In the genomic region with DNA sequence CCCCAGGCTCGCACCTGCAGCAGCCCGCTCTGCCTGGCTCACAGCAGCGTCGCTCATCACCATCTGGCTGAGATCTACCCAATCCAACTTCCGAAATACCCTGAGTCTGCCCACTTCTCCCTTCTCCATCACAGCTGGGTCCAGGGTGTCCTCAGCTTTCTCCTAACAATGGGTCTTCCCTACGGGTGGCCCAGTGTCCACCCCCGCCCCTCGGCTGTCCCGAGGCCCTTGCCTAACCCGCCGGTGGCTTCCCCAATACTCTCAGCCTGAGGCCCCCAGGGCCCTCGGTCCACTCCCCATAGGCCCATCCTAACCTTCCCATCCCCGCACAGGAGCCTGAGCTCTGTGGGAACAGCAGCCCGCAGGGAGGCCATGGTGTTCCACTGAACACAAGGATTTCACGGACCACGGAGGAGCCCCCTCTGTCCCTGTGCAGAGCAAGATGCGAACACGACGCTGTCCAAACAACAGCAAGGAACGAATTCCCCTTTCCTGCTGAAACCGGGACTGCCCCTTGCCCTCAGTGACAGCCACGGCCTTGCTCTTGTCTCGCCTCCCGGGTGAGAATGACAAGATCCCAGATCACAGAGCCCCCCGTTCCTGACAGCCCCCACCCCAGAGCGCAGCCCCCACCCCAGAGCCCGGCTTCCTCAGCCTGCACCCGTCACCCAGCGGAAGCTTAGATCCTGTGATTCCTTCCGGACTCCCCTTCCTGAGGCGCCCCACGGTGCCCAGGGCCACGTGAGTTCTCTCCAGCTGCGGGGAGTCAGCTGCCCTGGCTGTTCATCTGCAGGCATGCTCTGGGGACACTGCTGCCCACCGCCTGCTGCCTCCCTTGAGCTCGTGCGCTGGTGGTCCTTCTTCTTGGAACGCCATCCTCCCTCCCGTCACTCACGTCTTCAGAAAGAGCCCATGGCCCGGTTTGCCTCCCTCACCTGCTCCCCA, we compare ENCODE assay signal across 28 cellular contexts. TPM values are rescaled to one million over a fixed set of nuclear protein-coding genes. Genes with fewer than 3 reads are reported as not detected.
DNase-seq lines count a peak whose midpoint lies in the region; ATAC-seq and TF ChIP-seq lines count a peak whose summit lies in the region.
"Had no signal": no experiment of that assay in that cellular context is flagged by ENCODE, and none has a peak within 500 bp of the region (broad histone marks: within the 10 kb centered on the region; RNA-seq: fewer than 3 reads in every experiment).

No MANE protein-coding gene starts in this region.

- no peak overlapping the region for H3K23ac ChIP-seq in H9 (ENCODE audit: insufficient read length, low read depth, low read length)

- H3K23me2 ChIP-seq in H9 (ENCODE audit: insufficient read length, low read depth, low read length, poor library complexity, severe bottlenecking): no peaks in the 10 kb centered on the region

- H3K4ac ChIP-seq in H9 (ENCODE audit: low read depth, low read length): no peak overlapping the region

- H2BK20ac ChIP-seq in H9 (ENCODE audit: low read depth, low read length, poor library complexity, severe bottlenecking): no peak overlapping the region

- H3K27ac Mint-ChIP-seq in H9: peak overlapping the region in 2 of 3 experiments; percentile 67 to 94; a peak in 4 of 7 replicates
- H3K27ac Mint-ChIP-seq: activated naive CD4-positive, alpha-beta T cell treated with anti-CD3 and anti-CD28 coated beads, Interleukin-2, amount 50 U/mL, for 72 hours; activated T-helper 1 cell treated with anti-CD3 and anti-CD28 coated beads, Interleukin-12 subunit alpha, Interleukin-12 subunit beta, Interleukin-2, Interleukin-4 antibody, amounts not matched to agents 30 ng/mL and 10 ng/mL and 1 ng/mL, durations not matched to agents 14 hours and 24 hours and 36 hours; mesothelial cell of epicardium had no signal

- H3K27me3 ChIP-seq in BLaER1 treated with 17β-estradiol and CSF1 and Interleukin-3, amounts not matched to agents 10 nM and 100 nM: no peaks in the 10 kb centered on the region
- H3K27me3 ChIP-seq in H9 (ENCODE audit: insufficient read depth, low read length): no peaks in the 10 kb centered on the region
- H3K27me3 ChIP-seq: esophagus muscularis mucosa, gastrocnemius medialis, thyroid gland had no signal

- peaks cover 0 to 28% (median 0%) of the 10 kb centered on the region in 11 experiments; a peak in 5 of 22 replicates for H4K20me1 ChIP-seq in BLaER1 treated with 17β-estradiol and CSF1 and Interleukin-3, amounts not matched to agents 10 nM and 100 nM
- no peaks in the 10 kb centered on the region for H4K20me1 ChIP-seq in H9 (ENCODE audit: control insufficient read depth, insufficient read depth, insufficient read length)

- no peak overlapping the region for H4K91ac ChIP-seq in H9 (ENCODE audit: insufficient read length, low read depth, low read length)

- H2BK12ac ChIP-seq in H9 (ENCODE audit: insufficient read length, low read depth, low read length): no peak overlapping the region

- ATAC-seq in GM18511 (IDR thresholded peaks at IDR 0.05; ENCODE audit: unreplicated experiment): no peak
- ATAC-seq: activated naive CD4-positive, alpha-beta T cell treated with anti-CD3 and anti-CD28 coated beads, Interleukin-2, amount 50 U/mL, for 72 hours; gastrocnemius medialis; HCT116; naive thymus-derived CD8-positive, alpha-beta T cell had no signal

- no peak overlapping the region for H3K14ac ChIP-seq in H9 (ENCODE audit: insufficient read depth, low read length)

- no peak overlapping the region for H4K8ac ChIP-seq in H9 (replicated peaks; ENCODE audit: insufficient read length, low read depth, low read length)

- no peaks in the 10 kb centered on the region for H3K9me3 ChIP-seq in BLaER1 treated with 17β-estradiol and CSF1 and Interleukin-3, amounts not matched to agents 10 nM and 100 nM (replicated peaks in 1 of 11)
- H3K9me3 ChIP-seq in H9 (ENCODE audit: control insufficient read depth, low read depth, low read length): no peaks in the 10 kb centered on the region
- H3K9me3 ChIP-seq: esophagus muscularis mucosa, gastrocnemius medialis, thyroid gland had no signal

- H3T11ph ChIP-seq in H9 (ENCODE audit: low read length): no peak overlapping the region

- intact Hi-C loops in posterior vena cava (cut with DNase I): no loop called here

- H2AFZ ChIP-seq in H9 (ENCODE audit: low read length): no peak overlapping the region

- H3K18ac ChIP-seq in H9 (ENCODE audit: insufficient read length, low read depth, low read length): no peak overlapping the region

- no CpG with 5 or more reads among the region's 41 CpGs for WGBS in H9 (ENCODE audit: extremely low coverage, insufficient read length, low lambda C conversion rate)

- peaks cover 19 to 73% (median 66%) of the 10 kb centered on the region in 10 experiments for H3K4me1 ChIP-seq in BLaER1 treated with 17β-estradiol and CSF1 and Interleukin-3, amounts not matched to agents 10 nM and 100 nM
- no peaks in the 10 kb centered on the region for H3K4me1 ChIP-seq in H9 (ENCODE audit: insufficient read depth, low read length)
- H3K4me1 ChIP-seq: gastrocnemius medialis, thyroid gland had no signal

- TF ChIP-seq CTCF in H9 (conservative IDR thresholded peaks at IDR 0.05): no peak

- peaks cover 3 to 12% (median 7%) of the 10 kb centered on the region in 3 experiments; a peak in 5 of 7 replicates for H3K36me3 Mint-ChIP-seq in H9 (ENCODE audit: insufficient read depth in 1 of 3, low read depth in 3 of 3)
- H3K36me3 Mint-ChIP-seq: activated naive CD4-positive, alpha-beta T cell treated with anti-CD3 and anti-CD28 coated beads, Interleukin-2, amount 50 U/mL, for 72 hours; CD8-positive, alpha-beta memory T cell had no signal

- H2BK15ac ChIP-seq in H9 (ENCODE audit: low read depth, low read length): no peak overlapping the region

- peak overlapping the region in 3 of 11 experiments; percentile 2 to 24 (median 17); a peak in 2 of 22 replicates for H3K9ac ChIP-seq in BLaER1 treated with 17β-estradiol and CSF1 and Interleukin-3, amounts not matched to agents 10 nM and 100 nM
- H3K9ac ChIP-seq in H9 (ENCODE audit: extremely low read depth, insufficient read length, low read length): no peak overlapping the region

- peaks cover 0 to 27% (median 4%) of the 10 kb centered on the region in 11 experiments; a peak in 8 of 22 replicates for H3K36me3 ChIP-seq in BLaER1 treated with 17β-estradiol and CSF1 and Interleukin-3, amounts not matched to agents 10 nM and 100 nM
- H3K36me3 ChIP-seq: thyroid gland had no signal

- H3K4me2 ChIP-seq in BLaER1 treated with 17β-estradiol and CSF1 and Interleukin-3, amounts not matched to agents 10 nM and 100 nM: peak overlapping the region; percentile 59 to 82 (median 72)
- H3K4me2 ChIP-seq in H9 (ENCODE audit: insufficient read depth, insufficient read length, low read length): no peak overlapping the region

- no peak overlapping the region for H2AK5ac ChIP-seq in H9 (ENCODE audit: insufficient read length, low read length)

- H3K9me3 Mint-ChIP-seq in H9: no peaks in the 10 kb centered on the region; a peak in 3 of 5 replicates
- H3K9me3 Mint-ChIP-seq: activated naive CD4-positive, alpha-beta T cell treated with anti-CD3 and anti-CD28 coated beads, Interleukin-2, amount 50 U/mL, for 72 hours; activated T-helper 1 cell treated with anti-CD3 and anti-CD28 coated beads, Interleukin-12 subunit alpha, Interleukin-12 subunit beta, Interleukin-2, Interleukin-4 antibody, amounts not matched to agents 30 ng/mL and 10 ng/mL and 1 ng/mL, durations not matched to agents 14 hours and 24 hours and 36 hours; CD8-positive, alpha-beta memory T cell; mesothelial cell of epicardium; naive thymus-derived CD8-positive, alpha-beta T cell had no signal

- H3K4me3 Mint-ChIP-seq in H9: peak overlapping the region in 1 of 2 experiments; percentile 12; a peak in 1 of 5 replicates
- H3K4me3 Mint-ChIP-seq: activated T-helper 1 cell treated with anti-CD3 and anti-CD28 coated beads, Interleukin-12 subunit alpha, Interleukin-12 subunit beta, Interleukin-2, Interleukin-4 antibody, amounts not matched to agents 30 ng/mL and 10 ng/mL and 1 ng/mL, durations not matched to agents 14 hours and 24 hours and 36 hours; CD8-positive, alpha-beta memory T cell; mesothelial cell of epicardium had no signal

- no peaks in the 10 kb centered on the region for H3K27me3 Mint-ChIP-seq in H9 (ENCODE audit: low read depth)
- H3K27me3 Mint-ChIP-seq: naive thymus-derived CD8-positive, alpha-beta T cell had no signal

- H3K4me1 Mint-ChIP-seq in H9: peaks cover 18 to 28% of the 10 kb centered on the region in 2 experiments
- H3K4me1 Mint-ChIP-seq: mesothelial cell of epicardium had no signal

- no peak overlapping the region for H3K4me3 ChIP-seq in BLaER1 treated with 17β-estradiol and CSF1 and Interleukin-3, amounts not matched to agents 10 nM and 100 nM
- H3K4me3 ChIP-seq: esophagus muscularis mucosa, gastrocnemius medialis, skin epidermis, thyroid gland had no signal

- DNase-seq in H9 (peak; percentile 20), iPS-NIHi11 (ENCODE audit: low spot score) (peak; percentile 19), posterior vena cava (ENCODE audit: low spot score) (peak; percentile 66), hypothalamus (lab: John Stamatoyannopoulos, UW) (no peak), NCI-H446 (lab: John Stamatoyannopoulos, UW) (no peak)
- no peak for DNase-seq in central memory CD4-positive, alpha-beta T cell
- DNase-seq: CD8-positive, alpha-beta memory T cell; cerebellar nuclear complex; effector CD8-positive, alpha-beta T cell; GF-D8; IMR-90; kidney glomerular epithelial cell; NCI-H2081; stimulated activated CD4-positive, alpha-beta T cell treated with anti-CD3 and anti-CD28 coated beads, Interleukin-2, amount 100 ng/mL, for 24 hours; stimulated activated naive CD4-positive, alpha-beta T cell; T1000; thyroid gland had no signal

- H2BK120ac ChIP-seq in H9 (ENCODE audit: low read depth, low read length, poor library complexity, severe bottlenecking): no peak overlapping the region

- no peaks in the 10 kb centered on the region for H3K79me1 ChIP-seq in H9 (ENCODE audit: insufficient read depth, low read depth, low read length, poor library complexity, severe bottlenecking)

- H2BK5ac ChIP-seq in H9 (ENCODE audit: insufficient read length, low read length): no peak overlapping the region

- no peak overlapping the region for H3K56ac ChIP-seq in H9 (ENCODE audit: insufficient read length, low read depth, low read length)

- no peaks in the 10 kb centered on the region for H3K79me2 ChIP-seq in H9 (ENCODE audit: insufficient read depth, low read length)

- H3K27ac ChIP-seq in BLaER1 treated with 17β-estradiol and CSF1 and Interleukin-3, amounts not matched to agents 10 nM and 100 nM: peak overlapping the region in 1 of 11 experiments; percentile 27; a peak in 2 of 22 replicates
- H3K27ac ChIP-seq in H9 (ENCODE audit: insufficient read length, low read depth, low read length): no peak overlapping the region
- H3K27ac ChIP-seq: esophagus muscularis mucosa, gastrocnemius medialis, RWPE1, skin epidermis, thyroid gland had no signal

- no peak overlapping the region for H4K5ac ChIP-seq in H9 (ENCODE audit: insufficient read length, low read depth, low read length)

RNA-seq across cellular contexts. Expression of gene CARS1, which starts 48.8 kb away (rescaled TPM):
- total RNA-seq in H9 (2021): 82.5 and 92.3 TPM in 2 replicates
- 10 to 100 TPM; 44.2 to 60.6 TPM for total RNA-seq in posterior vena cava

RNA-seq across cellular contexts. Expression of gene OSBPL5, which starts 59.0 kb away (rescaled TPM):
- 11.1 and 16.1 TPM in 2 replicates for total RNA-seq in H9 (2021)
- total RNA-seq in posterior vena cava: 10 to 100 TPM; 61.2 to 84.0 TPM

Comparison
In these comparisons a context has a peak if more than half of its experiments do, and no peak if none do; other contexts are left out.
1. DNase-seq: peak in H9 (single experiment), iPS-NIHi11 (single experiment) and posterior vena cava (single experiment); none in hypothalamus (0 of 51), NCI-H446 (0 of 2) and central memory CD4-positive, alpha-beta T cell (single experiment).